In the genomic region with DNA sequence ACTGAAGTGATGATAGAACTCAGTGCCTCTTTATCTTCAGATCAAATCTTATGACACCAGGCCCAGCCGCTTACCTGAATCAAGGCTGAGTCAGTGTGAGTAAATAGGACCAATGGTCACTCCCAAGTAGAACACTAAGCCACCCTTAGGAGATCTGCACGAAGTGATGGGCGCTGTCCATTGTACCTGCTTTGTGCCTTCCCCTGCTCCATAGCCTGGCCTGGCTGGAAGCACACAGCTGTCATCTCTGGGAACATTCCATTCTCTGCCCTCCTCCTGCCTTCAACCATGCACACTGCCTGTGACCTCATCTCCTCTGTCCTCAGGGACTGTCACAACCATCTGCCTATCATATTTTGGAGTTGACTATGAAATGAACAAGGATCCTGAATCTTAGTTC, we compare ENCODE assay signal across 18 cellular contexts.
A peak's percentile ranks its signal among the peaks of the same experiment; 100 is the strongest.
DNase-seq lines count a peak whose midpoint lies in the region; ATAC-seq and TF ChIP-seq lines count a peak whose summit lies in the region.
"Had no signal": no experiment of that assay in that cellular context is flagged by ENCODE, and none has a peak within 500 bp of the region (broad histone marks: within the 10 kb centered on the region; RNA-seq: fewer than 3 reads in every experiment).

No MANE protein-coding gene starts in this region.

- H3K79me2 ChIP-seq in GM23248 (ENCODE audit: insufficient read depth) (no peaks in the 10 kb centered on the region), PC-3 (ENCODE audit: low read length) (no peaks in the 10 kb centered on the region)
- H3K79me2 ChIP-seq: parathyroid adenoma had no signal

- H4K20me1 ChIP-seq in GM23248 (ENCODE audit: insufficient read depth) = no peaks in the 10 kb centered on the region
- no peaks in the 10 kb centered on the region for H4K20me1 ChIP-seq in PC-3 (ENCODE audit: low read length)

- in situ Hi-C loops in GM23248 (cut with MboI) = no loop called here

- H3K27me3 ChIP-seq in GM23248 (replicated peaks; ENCODE audit: insufficient read depth) (no peaks in the 10 kb centered on the region), PC-3 (ENCODE audit: low read length) (no peaks in the 10 kb centered on the region)

- 38 to 39% methylated on average over 3 of the region's 3 CpGs for WGBS in GM23248 (ENCODE audit: low coverage in 1 of 2, low lambda C conversion rate in 2 of 2, missing lambda C conversion rate in 2 of 2), 2 experiments

- H3F3A ChIP-seq in GM23248 (ENCODE audit: insufficient read depth) (no peaks in the 10 kb centered on the region), PC-3 (ENCODE audit: low read length, unreplicated experiment) (no peaks in the 10 kb centered on the region)

- CTCF ChIA-PET in PC-3 (lab: Charles Lee) = no interaction called here

- H2AFZ ChIP-seq in GM23248 (no peak overlapping the region), PC-3 (ENCODE audit: low read length) (no peak overlapping the region)
- H2AFZ ChIP-seq: parathyroid adenoma had no signal

- H3K36me3 ChIP-seq in GM23248 (ENCODE audit: low read depth) (no peaks in the 10 kb centered on the region), PC-3 (ENCODE audit: low read depth, low read length) (no peaks in the 10 kb centered on the region)
- H3K36me3 ChIP-seq: suprapubic skin had no signal

- H3K4me1 ChIP-seq in GM23248 (ENCODE audit: insufficient read depth) = no peaks in the 10 kb centered on the region
- no peaks in the 10 kb centered on the region for H3K4me1 ChIP-seq in PC-3 (ENCODE audit: insufficient read depth, low read length)
- H3K4me1 ChIP-seq: parathyroid adenoma, suprapubic skin had no signal

- H3K4me3 ChIP-seq in GM23248 = no peak overlapping the region
- no peak overlapping the region for H3K4me3 ChIP-seq in PC-3 (ENCODE audit: low read length)
- H3K4me3 ChIP-seq: suprapubic skin had no signal

- no TSS peak for BruUV-seq in PC-3 (replicated peaks; lab: Mats Ljungman, UMichigan)

- TF ChIP-seq CTCF in PC-3 (conservative IDR thresholded peaks at IDR 0.05; ENCODE audit: low read depth, low read length) = no peak

- POLR2A ChIA-PET in PC-3 (lab: Charles Lee; ENCODE audit: unreplicated experiment) = no interaction called here

- H3K27ac ChIP-seq in GM23248 (no peak overlapping the region), PC-3 (ENCODE audit: low read length) (no peak overlapping the region), epithelial cell of prostate (no peak overlapping the region)
- H3K27ac ChIP-seq: C4-2B, parathyroid adenoma, suprapubic skin had no signal

- DNase-seq in GM23248 = peak; percentile 2
- peak; percentile 47 for DNase-seq in PC-3
- DNase-seq in epithelial cell of prostate (ENCODE audit: low read depth, low spot score) = peak; percentile 8
- DNase-seq in myocyte (ENCODE audit: low read depth) = peak; percentile 36
- DNase-seq in NCI-H1105 (lab: John Stamatoyannopoulos, UW) = no peak
- DNase-seq in inferior parietal cortex (ENCODE audit: extremely low spot score) = no peak
- no peak for DNase-seq in stimulated activated CD4-positive, alpha-beta T cell treated with anti-CD3 and anti-CD28 coated beads, Interleukin-1b, Interleukin-23, amount 100 ng/mL, for 48 hours
- DNase-seq: activated CD4-positive, alpha-beta T cell treated with anti-CD3 and anti-CD28 coated beads for 36 hours; activated T-cell treated with anti-CD3 and anti-CD28 coated beads, Interleukin-2, amount 50 U/mL, for 72 hours; effector memory CD4-positive, alpha-beta T cell; natural killer cell; NCI-H1092 treated with DMSO at 0.1 percent for 48 hours; NCI-H2081 treated with DMSO at 0.1 percent for 48 hours had no signal

- no peaks in the 10 kb centered on the region for H3K9me2 ChIP-seq in GM23248 (ENCODE audit: insufficient read depth)
- H3K9me2 ChIP-seq in PC-3 (replicated peaks; ENCODE audit: low read length) = no peaks in the 10 kb centered on the region

- H3K4me2 ChIP-seq in GM23248 (ENCODE audit: unreplicated experiment) = no peak overlapping the region
- no peak overlapping the region for H3K4me2 ChIP-seq in PC-3 (ENCODE audit: low read length)

- H3K9me3 ChIP-seq in GM23248 (ENCODE audit: low read depth) = no peaks in the 10 kb centered on the region
- H3K9me3 ChIP-seq in PC-3 (ENCODE audit: low read length) = no peaks in the 10 kb centered on the region
- H3K9me3 ChIP-seq: suprapubic skin had no signal

- intact Hi-C loops in PC-3 (cut with micrococcal nuclease) = no loop called here

- no peak for ATAC-seq in PC-3
- no peak for ATAC-seq in HG03565 (IDR thresholded peaks at IDR 0.05; ENCODE audit: unreplicated experiment)
- ATAC-seq: activated CD4-positive, alpha-beta T cell treated with anti-CD3 and anti-CD28 coated beads for 36 hours; activated T-cell treated with anti-CD3 and anti-CD28 coated beads, Interleukin-2, amount 50 U/mL, for 72 hours; natural killer cell; sciatic nerve had no signal

- H3K9ac ChIP-seq in GM23248 = no peak overlapping the region
- no peak overlapping the region for H3K9ac ChIP-seq in PC-3 (ENCODE audit: low read length)
- H3K9ac ChIP-seq: parathyroid adenoma had no signal

Comparison
In these comparisons a context has a peak if more than half of its experiments do, and no peak if none do; other contexts are left out.
1. DNase-seq: peak in GM23248 (single experiment), PC-3 (single experiment), epithelial cell of prostate (single experiment) and myocyte (single experiment); none in NCI-H1105 (single experiment), inferior parietal cortex (single experiment) and stimulated activated CD4-positive, alpha-beta T cell treated with anti-CD3 and anti-CD28 coated beads, Interleukin-1b, Interleukin-23, amount 100 ng/mL, for 48 hours (single experiment).